ENCODE assay signal across 8 cellular contexts in genomic region chr10:106705576-106706526, GRCh38.
DNase-seq lines count a peak whose midpoint lies in the region; ATAC-seq and TF ChIP-seq lines count a peak whose summit lies in the region.

No MANE protein-coding gene starts in this region.

- TF ChIP-seq CTCF in GM12864 (IDR thresholded peaks at IDR 0.05; ENCODE audit: low read depth, low read length, missing control alignments) (peak; percentile 78), retinal pigment epithelial cell (conservative IDR thresholded peaks at IDR 0.05; ENCODE audit: low read depth, low read length) (peak; percentile 76)

- no peaks in the 10 kb centered on the region for H3K27me3 Mint-ChIP-seq in activated T-helper 2 cell treated with anti-CD3 and anti-CD28 coated beads, Interferon-gamma antibody, Interleukin-2, Interleukin-4, amounts not matched to agents 10 μg/mL and 5 μg/mL and 100 μg/mL, durations not matched to agents 14 hours and 24 hours and 36 hours (ENCODE audit: low read depth)

- no peaks in the 10 kb centered on the region for H3K4me1 Mint-ChIP-seq in activated T-helper 2 cell treated with anti-CD3 and anti-CD28 coated beads, Interferon-gamma antibody, Interleukin-2, Interleukin-4, amounts not matched to agents 10 μg/mL and 5 μg/mL and 100 μg/mL, durations not matched to agents 14 hours and 24 hours and 36 hours (ENCODE audit: low read depth)

- intact Hi-C loops in activated T-helper 2 cell treated with anti-CD3 and anti-CD28 coated beads, Interferon-gamma antibody, Interleukin-2, Interleukin-4, amounts not matched to agents 10 μg/mL and 5 μg/mL and 100 μg/mL, durations not matched to agents 14 hours and 24 hours and 36 hours (cut with micrococcal nuclease), result no loop called here
- intact Hi-C loops in left cardiac atrium (cut with DNase I), result loop anchor here in 1 of 2 donors (5.0 to 10.0 kb wide), 2 partner anchors 1106 to 1839 kb away; no protein-coding TSS in a partner anchor

- ATAC-seq in HG02623 (IDR thresholded peaks at IDR 0.05; ENCODE audit: unreplicated experiment) (peak; percentile 76), left cardiac atrium (peak; percentile 68 to 70)

- no peak overlapping the region for H3K4me3 ChIP-seq in GM12864 (ENCODE audit: low read depth, low read length)
- H3K4me3 ChIP-seq in retinal pigment epithelial cell (ENCODE audit: low read length), result no peak overlapping the region

- H3K4me3 Mint-ChIP-seq in activated T-helper 2 cell treated with anti-CD3 and anti-CD28 coated beads, Interferon-gamma antibody, Interleukin-2, Interleukin-4, amounts not matched to agents 10 μg/mL and 5 μg/mL and 100 μg/mL, durations not matched to agents 14 hours and 24 hours and 36 hours (ENCODE audit: low read depth), result no peak overlapping the region

- no peak overlapping the region for H3K27ac Mint-ChIP-seq in activated T-helper 2 cell treated with anti-CD3 and anti-CD28 coated beads, Interferon-gamma antibody, Interleukin-2, Interleukin-4, amounts not matched to agents 10 μg/mL and 5 μg/mL and 100 μg/mL, durations not matched to agents 14 hours and 24 hours and 36 hours

- H3K9me3 Mint-ChIP-seq in activated T-helper 2 cell treated with anti-CD3 and anti-CD28 coated beads, Interferon-gamma antibody, Interleukin-2, Interleukin-4, amounts not matched to agents 10 μg/mL and 5 μg/mL and 100 μg/mL, durations not matched to agents 14 hours and 24 hours and 36 hours, result no peaks in the 10 kb centered on the region

- H3K36me3 Mint-ChIP-seq in activated T-helper 2 cell treated with anti-CD3 and anti-CD28 coated beads, Interferon-gamma antibody, Interleukin-2, Interleukin-4, amounts not matched to agents 10 μg/mL and 5 μg/mL and 100 μg/mL, durations not matched to agents 14 hours and 24 hours and 36 hours (ENCODE audit: low read depth), result no peaks in the 10 kb centered on the region

- peak; percentile 43 for DNase-seq in AG08395 (ENCODE audit: low spot score)
- peak; percentile 27 for DNase-seq in GM12864 (ENCODE audit: low read depth)
- DNase-seq in NCI-H1105 (lab: John Stamatoyannopoulos, UW), result peak; percentile 26
- DNase-seq in activated T-helper 2 cell treated with anti-CD3 and anti-CD28 coated beads, Interferon-gamma antibody, Interleukin-2, Interleukin-4, amounts not matched to agents 10 μg/mL and 5 μg/mL and 100 μg/mL, durations not matched to agents 14 hours and 24 hours and 36 hours (ENCODE audit: low spot score), result peak; percentile 9
- peak; percentile 63 for DNase-seq in left cardiac atrium
- peak; percentile 12 for DNase-seq in retinal pigment epithelial cell (ENCODE audit: low read depth)
- DNase-seq in NCI-H774 (lab: John Stamatoyannopoulos, UW), result no peak
